In the genomic region with DNA sequence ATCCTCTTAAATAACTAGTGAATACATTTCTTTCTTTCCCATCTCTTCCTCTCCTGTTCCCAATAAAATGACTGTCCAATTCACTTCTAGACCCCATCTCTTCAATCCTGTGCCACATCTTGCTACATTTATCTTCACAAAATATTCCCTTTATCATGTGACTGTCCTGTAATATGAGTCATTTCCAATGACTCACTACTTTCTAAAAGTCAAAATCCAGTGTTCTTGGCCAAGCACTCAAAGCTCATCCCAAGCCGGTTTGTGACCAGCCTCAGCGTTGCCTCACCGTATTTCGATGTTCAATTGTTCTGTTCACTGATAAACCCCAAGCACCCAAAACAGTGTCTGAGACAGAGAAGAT, we compare ENCODE assay signal across 12 cellular contexts.
DNase-seq lines count a peak whose midpoint lies in the region; ATAC-seq and TF ChIP-seq lines count a peak whose summit lies in the region.
"Had no signal": no experiment of that assay in that cellular context is flagged by ENCODE, and none has a peak within 500 bp of the region (broad histone marks: within the 10 kb centered on the region; RNA-seq: fewer than 3 reads in every experiment).

No MANE protein-coding gene starts in this region.

- H3K27me3 ChIP-seq in upper lobe of right lung = no peaks in the 10 kb centered on the region

- H3K4me3 ChIP-seq in cardiac fibroblast (replicated peaks in 1 of 2; ENCODE audit: low read depth in 2 of 2, low read length in 2 of 2) = no peak overlapping the region
- H3K4me3 ChIP-seq in upper lobe of right lung = no peak overlapping the region

- intact Hi-C loops in upper lobe of right lung (cut with DNase I) = no loop called here
- intact Hi-C loops in activated T-helper 2 cell treated with anti-CD3 and anti-CD28 coated beads, Interferon-gamma antibody, Interleukin-2, Interleukin-4, amounts not matched to agents 10 μg/mL and 5 μg/mL and 100 μg/mL, durations not matched to agents 14 hours and 24 hours and 36 hours (cut with micrococcal nuclease) = no loop called here

- no peak for ATAC-seq in upper lobe of right lung
- no peak for ATAC-seq in GM21529 (IDR thresholded peaks at IDR 0.05; ENCODE audit: unreplicated experiment)
- ATAC-seq in GM19467 (IDR thresholded peaks at IDR 0.05; ENCODE audit: unreplicated experiment) = no peak
- ATAC-seq: activated CD8-positive, alpha-beta T cell treated with anti-CD3 and anti-CD28 coated beads, Interleukin-2, amount 10 ng/mL, durations not matched to agents 7 days and 5 days had no signal

- TF ChIP-seq CTCF in cardiac fibroblast (IDR thresholded peaks at IDR 0.05; ENCODE audit: low read depth, low read length) (no peak), upper lobe of right lung (IDR thresholded peaks at IDR 0.05) (no peak)

- no peaks in the 10 kb centered on the region for H3K9me3 ChIP-seq in upper lobe of right lung

- peaks cover 5% of the 10 kb centered on the region for H3K4me1 Mint-ChIP-seq in activated T-helper 2 cell treated with anti-CD3 and anti-CD28 coated beads, Interferon-gamma antibody, Interleukin-2, Interleukin-4, amounts not matched to agents 10 μg/mL and 5 μg/mL and 100 μg/mL, durations not matched to agents 14 hours and 24 hours and 36 hours (ENCODE audit: low read depth)

- H3K36me3 Mint-ChIP-seq in activated T-helper 2 cell treated with anti-CD3 and anti-CD28 coated beads, Interferon-gamma antibody, Interleukin-2, Interleukin-4, amounts not matched to agents 10 μg/mL and 5 μg/mL and 100 μg/mL, durations not matched to agents 14 hours and 24 hours and 36 hours (ENCODE audit: low read depth) = no peaks in the 10 kb centered on the region

- H3K27ac Mint-ChIP-seq in activated T-helper 2 cell treated with anti-CD3 and anti-CD28 coated beads, Interferon-gamma antibody, Interleukin-2, Interleukin-4, amounts not matched to agents 10 μg/mL and 5 μg/mL and 100 μg/mL, durations not matched to agents 14 hours and 24 hours and 36 hours = no peak overlapping the region
- H3K27ac Mint-ChIP-seq: activated CD8-positive, alpha-beta T cell treated with anti-CD3 and anti-CD28 coated beads, Interleukin-2, amount 10 ng/mL, durations not matched to agents 7 days and 5 days had no signal

- H3K4me1 ChIP-seq in upper lobe of right lung = peaks cover 34% of the 10 kb centered on the region

- no peak overlapping the region for H3K4me3 Mint-ChIP-seq in activated T-helper 2 cell treated with anti-CD3 and anti-CD28 coated beads, Interferon-gamma antibody, Interleukin-2, Interleukin-4, amounts not matched to agents 10 μg/mL and 5 μg/mL and 100 μg/mL, durations not matched to agents 14 hours and 24 hours and 36 hours (ENCODE audit: low read depth)
- H3K4me3 Mint-ChIP-seq: activated CD8-positive, alpha-beta T cell treated with anti-CD3 and anti-CD28 coated beads, Interleukin-2, amount 10 ng/mL, durations not matched to agents 7 days and 5 days had no signal

- no peaks in the 10 kb centered on the region for H3K27me3 Mint-ChIP-seq in activated T-helper 2 cell treated with anti-CD3 and anti-CD28 coated beads, Interferon-gamma antibody, Interleukin-2, Interleukin-4, amounts not matched to agents 10 μg/mL and 5 μg/mL and 100 μg/mL, durations not matched to agents 14 hours and 24 hours and 36 hours (ENCODE audit: low read depth)

- DNase-seq in M059J (ENCODE audit: low read depth) (peak; percentile 64), cardiac fibroblast (ENCODE audit: low read depth in 2 of 2) (peak; percentile 84 to 87), kidney tubule cell (ENCODE audit: low spot score) (peak; percentile 53), upper lobe of right lung (no peak)
- no peak for DNase-seq in activated T-helper 2 cell treated with anti-CD3 and anti-CD28 coated beads, Interferon-gamma antibody, Interleukin-2, Interleukin-4, amounts not matched to agents 10 μg/mL and 5 μg/mL and 100 μg/mL, durations not matched to agents 14 hours and 24 hours and 36 hours (ENCODE audit: low spot score)
- DNase-seq: activated CD8-positive, alpha-beta T cell treated with anti-CD3 and anti-CD28 coated beads, Interleukin-2, amount 10 ng/mL, durations not matched to agents 7 days and 5 days; anterior cingulate cortex; DND-41; NCI-H2029 had no signal

- H3K9me3 Mint-ChIP-seq in activated T-helper 2 cell treated with anti-CD3 and anti-CD28 coated beads, Interferon-gamma antibody, Interleukin-2, Interleukin-4, amounts not matched to agents 10 μg/mL and 5 μg/mL and 100 μg/mL, durations not matched to agents 14 hours and 24 hours and 36 hours = no peaks in the 10 kb centered on the region

- no peaks in the 10 kb centered on the region for H3K36me3 ChIP-seq in upper lobe of right lung

- H3K27ac ChIP-seq in upper lobe of right lung = peak overlapping the region; percentile 45
- H3K27ac ChIP-seq: HL-60 had no signal

Comparison
In these comparisons a context has a peak if more than half of its experiments do, and no peak if none do; other contexts are left out.
1. DNase-seq: peak in M059J (single experiment), cardiac fibroblast (2 of 2) and kidney tubule cell (single experiment); none in upper lobe of right lung (single experiment) and activated T-helper 2 cell treated with anti-CD3 and anti-CD28 coated beads, Interferon-gamma antibody, Interleukin-2, Interleukin-4, amounts not matched to agents 10 μg/mL and 5 μg/mL and 100 μg/mL, durations not matched to agents 14 hours and 24 hours and 36 hours (single experiment).